In the genomic region with DNA sequence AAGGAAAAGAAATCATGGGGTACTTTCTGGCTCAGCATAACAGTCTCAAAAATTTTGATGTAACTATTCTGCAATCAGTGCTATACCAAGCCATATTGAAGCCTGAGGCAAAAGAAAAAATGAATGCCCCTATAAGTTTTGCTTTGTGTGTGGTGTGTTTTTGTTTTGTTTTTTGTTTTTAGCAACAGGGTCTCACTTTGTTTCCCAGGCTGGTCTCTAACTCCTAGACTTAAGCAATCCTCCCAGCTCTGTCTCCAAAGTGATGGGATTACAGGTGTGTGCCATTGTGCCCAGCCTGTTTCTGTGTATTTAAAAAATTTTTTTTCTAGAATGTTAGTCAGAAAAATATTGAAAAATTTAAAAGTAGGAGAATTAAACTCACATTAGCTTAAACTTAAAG, we compare ENCODE assay signal across 1 cellular context.
TF ChIP-seq lines count a peak whose summit lies in the region.

No MANE protein-coding gene starts in this region.

TF ChIP-seq in GM23338, 12 proteins besides CTCF, POLR2A, EP300 and RAD21 (continued from another document):
- TF ChIP-seq, protein P1, sequence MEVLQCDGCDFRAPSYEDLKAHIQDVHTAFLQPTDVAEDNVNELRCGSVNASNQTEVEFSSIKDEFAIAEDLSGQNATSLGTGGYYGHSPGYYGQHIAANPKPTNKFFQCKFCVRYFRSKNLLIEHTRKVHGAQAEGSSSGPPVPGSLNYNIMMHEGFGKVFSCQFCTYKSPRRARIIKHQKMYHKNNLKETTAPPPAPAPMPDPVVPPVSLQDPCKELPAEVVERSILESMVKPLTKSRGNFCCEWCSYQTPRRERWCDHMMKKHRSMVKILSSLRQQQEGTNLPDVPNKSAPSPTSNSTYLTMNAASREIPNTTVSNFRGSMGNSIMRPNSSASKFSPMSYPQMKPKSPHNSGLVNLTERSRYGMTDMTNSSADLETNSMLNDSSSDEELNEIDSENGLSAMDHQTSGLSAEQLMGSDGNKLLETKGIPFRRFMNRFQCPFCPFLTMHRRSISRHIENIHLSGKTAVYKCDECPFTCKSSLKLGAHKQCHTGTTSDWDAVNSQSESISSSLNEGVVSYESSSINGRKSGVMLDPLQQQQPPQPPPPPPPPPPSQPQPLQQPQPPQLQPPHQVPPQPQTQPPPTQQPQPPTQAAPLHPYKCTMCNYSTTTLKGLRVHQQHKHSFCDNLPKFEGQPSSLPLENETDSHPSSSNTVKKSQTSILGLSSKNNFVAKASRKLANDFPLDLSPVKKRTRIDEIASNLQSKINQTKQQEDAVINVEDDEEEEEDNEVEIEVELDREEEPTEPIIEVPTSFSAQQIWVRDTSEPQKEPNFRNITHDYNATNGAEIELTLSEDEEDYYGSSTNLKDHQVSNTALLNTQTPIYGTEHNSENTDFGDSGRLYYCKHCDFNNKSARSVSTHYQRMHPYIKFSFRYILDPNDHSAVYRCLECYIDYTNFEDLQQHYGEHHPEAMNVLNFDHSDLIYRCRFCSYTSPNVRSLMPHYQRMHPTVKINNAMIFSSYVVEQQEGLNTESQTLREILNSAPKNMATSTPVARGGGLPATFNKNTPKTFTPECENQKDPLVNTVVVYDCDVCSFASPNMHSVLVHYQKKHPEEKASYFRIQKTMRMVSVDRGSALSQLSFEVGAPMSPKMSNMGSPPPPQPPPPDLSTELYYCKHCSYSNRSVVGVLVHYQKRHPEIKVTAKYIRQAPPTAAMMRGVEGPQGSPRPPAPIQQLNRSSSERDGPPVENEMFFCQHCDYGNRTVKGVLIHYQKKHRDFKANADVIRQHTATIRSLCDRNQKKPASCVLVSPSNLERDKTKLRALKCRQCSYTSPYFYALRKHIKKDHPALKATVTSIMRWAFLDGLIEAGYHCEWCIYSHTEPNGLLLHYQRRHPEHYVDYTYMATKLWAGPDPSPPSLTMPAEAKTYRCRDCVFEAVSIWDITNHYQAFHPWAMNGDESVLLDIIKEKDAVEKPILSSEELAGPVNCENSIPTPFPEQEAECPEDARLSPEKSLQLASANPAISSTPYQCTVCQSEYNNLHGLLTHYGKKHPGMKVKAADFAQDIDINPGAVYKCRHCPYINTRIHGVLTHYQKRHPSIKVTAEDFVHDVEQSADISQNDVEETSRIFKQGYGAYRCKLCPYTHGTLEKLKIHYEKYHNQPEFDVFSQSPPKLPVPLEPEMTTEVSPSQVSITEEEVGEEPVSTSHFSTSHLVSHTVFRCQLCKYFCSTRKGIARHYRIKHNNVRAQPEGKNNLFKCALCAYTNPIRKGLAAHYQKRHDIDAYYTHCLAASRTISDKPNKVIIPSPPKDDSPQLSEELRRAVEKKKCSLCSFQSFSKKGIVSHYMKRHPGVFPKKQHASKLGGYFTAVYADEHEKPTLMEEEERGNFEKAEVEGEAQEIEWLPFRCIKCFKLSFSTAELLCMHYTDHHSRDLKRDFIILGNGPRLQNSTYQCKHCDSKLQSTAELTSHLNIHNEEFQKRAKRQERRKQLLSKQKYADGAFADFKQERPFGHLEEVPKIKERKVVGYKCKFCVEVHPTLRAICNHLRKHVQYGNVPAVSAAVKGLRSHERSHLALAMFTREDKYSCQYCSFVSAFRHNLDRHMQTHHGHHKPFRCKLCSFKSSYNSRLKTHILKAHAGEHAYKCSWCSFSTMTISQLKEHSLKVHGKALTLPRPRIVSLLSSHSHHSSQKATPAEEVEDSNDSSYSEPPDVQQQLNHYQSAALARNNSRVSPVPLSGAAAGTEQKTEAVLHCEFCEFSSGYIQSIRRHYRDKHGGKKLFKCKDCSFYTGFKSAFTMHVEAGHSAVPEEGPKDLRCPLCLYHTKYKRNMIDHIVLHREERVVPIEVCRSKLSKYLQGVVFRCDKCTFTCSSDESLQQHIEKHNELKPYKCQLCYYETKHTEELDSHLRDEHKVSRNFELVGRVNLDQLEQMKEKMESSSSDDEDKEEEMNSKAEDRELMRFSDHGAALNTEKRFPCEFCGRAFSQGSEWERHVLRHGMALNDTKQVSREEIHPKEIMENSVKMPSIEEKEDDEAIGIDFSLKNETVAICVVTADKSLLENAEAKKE (CRISPR knock-in tag; IDR thresholded peaks at IDR 0.05) = no peak
- TF ChIP-seq ZNF331 (CRISPR knock-in tag; IDR thresholded peaks at IDR 0.05; ENCODE audit: low read depth) (no peak), JUNB (IDR thresholded peaks at IDR 0.05; ENCODE audit: unreplicated experiment) (no peak), STAT1 (IDR thresholded peaks at IDR 0.05; ENCODE audit: unreplicated experiment) (no peak), EZH2phosphoT487 (IDR thresholded peaks at IDR 0.05; ENCODE audit: unreplicated experiment) (no peak), ZNF114 (CRISPR knock-in tag; IDR thresholded peaks at IDR 0.05) (no peak), POLR2AphosphoS5 (IDR thresholded peaks at IDR 0.05; ENCODE audit: low read depth) (no peak)
- TF ChIP-seq, protein P2, sequence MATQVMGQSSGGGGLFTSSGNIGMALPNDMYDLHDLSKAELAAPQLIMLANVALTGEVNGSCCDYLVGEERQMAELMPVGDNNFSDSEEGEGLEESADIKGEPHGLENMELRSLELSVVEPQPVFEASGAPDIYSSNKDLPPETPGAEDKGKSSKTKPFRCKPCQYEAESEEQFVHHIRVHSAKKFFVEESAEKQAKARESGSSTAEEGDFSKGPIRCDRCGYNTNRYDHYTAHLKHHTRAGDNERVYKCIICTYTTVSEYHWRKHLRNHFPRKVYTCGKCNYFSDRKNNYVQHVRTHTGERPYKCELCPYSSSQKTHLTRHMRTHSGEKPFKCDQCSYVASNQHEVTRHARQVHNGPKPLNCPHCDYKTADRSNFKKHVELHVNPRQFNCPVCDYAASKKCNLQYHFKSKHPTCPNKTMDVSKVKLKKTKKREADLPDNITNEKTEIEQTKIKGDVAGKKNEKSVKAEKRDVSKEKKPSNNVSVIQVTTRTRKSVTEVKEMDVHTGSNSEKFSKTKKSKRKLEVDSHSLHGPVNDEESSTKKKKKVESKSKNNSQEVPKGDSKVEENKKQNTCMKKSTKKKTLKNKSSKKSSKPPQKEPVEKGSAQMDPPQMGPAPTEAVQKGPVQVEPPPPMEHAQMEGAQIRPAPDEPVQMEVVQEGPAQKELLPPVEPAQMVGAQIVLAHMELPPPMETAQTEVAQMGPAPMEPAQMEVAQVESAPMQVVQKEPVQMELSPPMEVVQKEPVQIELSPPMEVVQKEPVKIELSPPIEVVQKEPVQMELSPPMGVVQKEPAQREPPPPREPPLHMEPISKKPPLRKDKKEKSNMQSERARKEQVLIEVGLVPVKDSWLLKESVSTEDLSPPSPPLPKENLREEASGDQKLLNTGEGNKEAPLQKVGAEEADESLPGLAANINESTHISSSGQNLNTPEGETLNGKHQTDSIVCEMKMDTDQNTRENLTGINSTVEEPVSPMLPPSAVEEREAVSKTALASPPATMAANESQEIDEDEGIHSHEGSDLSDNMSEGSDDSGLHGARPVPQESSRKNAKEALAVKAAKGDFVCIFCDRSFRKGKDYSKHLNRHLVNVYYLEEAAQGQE (IDR thresholded peaks at IDR 0.05; ENCODE audit: unreplicated experiment) = no peak
